Comparison of ENCODE assay signal across 8 cellular contexts in genomic region chr1:31930827-31931226, GRCh38. TPM values are rescaled to one million over a fixed set of nuclear protein-coding genes. Genes with fewer than 3 reads are reported as not detected.
A peak's percentile ranks its signal among the peaks of the same experiment; 100 is the strongest.
DNase-seq lines count a peak whose midpoint lies in the region; ATAC-seq and TF ChIP-seq lines count a peak whose summit lies in the region.

No MANE protein-coding gene starts in this region.

- H3K9me2 ChIP-seq in Karpas-422 (replicated peaks; ENCODE audit: insufficient read depth, low read length), result no peaks in the 10 kb centered on the region

- peak overlapping the region; percentile 55 for H3K4me3 Mint-ChIP-seq in Calu3 (ENCODE audit: low read depth, unreplicated experiment)
- no peak overlapping the region for H3K4me3 Mint-ChIP-seq in osteocyte (ENCODE audit: unreplicated experiment)

- H3K4me1 ChIP-seq in Karpas-422 (ENCODE audit: low read length) (peaks cover 96% of the 10 kb centered on the region), aorta (ENCODE audit: control insufficient read depth in 1 of 2, insufficient read depth in 2 of 2, low read length in 2 of 2) (peaks cover 2 to 5% of the 10 kb centered on the region in 2 donors)

- peaks cover 52% of the 10 kb centered on the region for H4K20me1 ChIP-seq in Karpas-422 (ENCODE audit: insufficient read depth, low read depth, low read length)

- H3K27me3 Mint-ChIP-seq in Calu3 (ENCODE audit: unreplicated experiment) (no peaks in the 10 kb centered on the region), osteocyte (ENCODE audit: unreplicated experiment) (no peaks in the 10 kb centered on the region)

- H3K36me3 Mint-ChIP-seq in Calu3 (ENCODE audit: insufficient read depth, unreplicated experiment) (peaks cover 69% of the 10 kb centered on the region), osteocyte (ENCODE audit: unreplicated experiment) (no peaks in the 10 kb centered on the region)

- H3K4me1 Mint-ChIP-seq in Calu3 (ENCODE audit: low read depth, unreplicated experiment) (peaks cover 67% of the 10 kb centered on the region), osteocyte (ENCODE audit: unreplicated experiment) (peaks cover 84% of the 10 kb centered on the region)

- H3K4me2 ChIP-seq in Karpas-422 (ENCODE audit: low read depth, low read length, poor library complexity, severe bottlenecking), result peak overlapping the region; percentile 95

- CTCF ChIA-PET in Calu3 (lab: Charles Lee), result interaction anchor here (1.0 kb wide), 1 partner anchor 9 kb away, joined by 3 read pairs; no protein-coding TSS in a partner anchor

- H2AFZ ChIP-seq in Karpas-422 (ENCODE audit: low read length), result no peak overlapping the region

- no peaks in the 10 kb centered on the region for H3K27me3 ChIP-seq in Karpas-422 (ENCODE audit: low read length)
- no peaks in the 10 kb centered on the region for H3K27me3 ChIP-seq in aorta (ENCODE audit: control insufficient read depth in 1 of 2, insufficient read depth in 2 of 2, low read length in 1 of 2)

- ATAC-seq in aorta (ENCODE audit: low FRiP score), result no peak

- 23 to 31% methylated on average over 4 of the region's 4 CpGs for WGBS in aorta, 2 donors

- H3K9me3 ChIP-seq in Karpas-422 (ENCODE audit: low read length), result no peaks in the 10 kb centered on the region
- no peaks in the 10 kb centered on the region for H3K9me3 ChIP-seq in aorta (ENCODE audit: control insufficient read depth, low read length)

- no peak for DNase-seq in Calu3
- no peak for DNase-seq in Karpas-422
- no peak for DNase-seq in caudate nucleus (lab: John Stamatoyannopoulos, UW)
- DNase-seq in osteocyte (ENCODE audit: extremely low spot score, unreplicated experiment), result no peak
- no peak for DNase-seq in aorta
- DNase-seq in DMS114 treated with DMSO at 0.1 percent for 48 hours (lab: John Stamatoyannopoulos, UW; ENCODE audit: unreplicated experiment), result no peak
- DNase-seq in posterior cingulate gyrus, result no peak
- DNase-seq in foreskin fibroblast, result no peak

- no peak overlapping the region for H3K4me3 ChIP-seq in Karpas-422 (ENCODE audit: low read length)
- H3K4me3 ChIP-seq in aorta (ENCODE audit: low read length in 2 of 2), result no peak overlapping the region
- H3K4me3 ChIP-seq in foreskin fibroblast (ENCODE audit: low read depth in 1 of 2, low read length in 2 of 2), result no peak overlapping the region

- H3K27ac ChIP-seq in Karpas-422 (ENCODE audit: low read length) (peak overlapping the region; percentile 65), caudate nucleus (ENCODE audit: low read depth, low read length) (peak overlapping the region; percentile 33), aorta (ENCODE audit: low read depth in 1 of 2, low read length in 2 of 2) (no peak overlapping the region)

- intact Hi-C loops in Calu3 (cut with micrococcal nuclease; ENCODE audit: unreplicated experiment) (loop anchor here (10.0 kb wide), 1 partner anchor 356 kb away; the partner anchor contains the start of gene TINAGL1), aorta (cut with DNase I) (no loop called here), posterior cingulate gyrus (cut with DNase I) (loop anchor here (10.0 kb wide), 2 partner anchors 86 to 136 kb away; no protein-coding TSS in a partner anchor)

- H3K79me2 ChIP-seq in Karpas-422 (ENCODE audit: low read length), result peaks cover 98% of the 10 kb centered on the region

- no peaks in the 10 kb centered on the region for H3K9me3 Mint-ChIP-seq in Calu3 (ENCODE audit: low read depth, unreplicated experiment)
- H3K9me3 Mint-ChIP-seq in osteocyte (ENCODE audit: unreplicated experiment), result no peaks in the 10 kb centered on the region

- BruUV-seq in Calu3 (replicated peaks; lab: Mats Ljungman, UMichigan), result no TSS peak

- no peak for TF ChIP-seq CTCF in Calu3 (IDR thresholded peaks at IDR 0.05; ENCODE audit: unreplicated experiment)
- no peak for TF ChIP-seq CTCF in osteocyte (IDR thresholded peaks at IDR 0.05)
- TF ChIP-seq CTCF in foreskin fibroblast (IDR thresholded peaks at IDR 0.05; ENCODE audit: low read depth, low read length), result no peak

- no peaks in the 10 kb centered on the region; the same call in 1 of the 2 replicates for H3K36me3 ChIP-seq in Karpas-422 (ENCODE audit: insufficient read depth, low read length)
- no peaks in the 10 kb centered on the region for H3K36me3 ChIP-seq in aorta (ENCODE audit: control insufficient read depth in 1 of 2, insufficient read depth in 2 of 2, low read length in 1 of 2)

- no peak overlapping the region for H3K9ac ChIP-seq in Karpas-422 (ENCODE audit: low read length)

- H3K27ac Mint-ChIP-seq in Calu3 (ENCODE audit: unreplicated experiment), result peak overlapping the region; percentile 53
- H3K27ac Mint-ChIP-seq in osteocyte (ENCODE audit: unreplicated experiment), result peak overlapping the region; percentile 74

RNA-seq across cellular contexts. Expression of gene PTP4A2, which starts 7.3 kb away (rescaled TPM):
- total RNA-seq in Calu3 (2022) (337 and 366 TPM in 2 replicates), osteocyte (142 and 157 TPM in 2 replicates), aorta (100 to 1,000 TPM; 230 to 244 TPM)
- 215 and 401 TPM in 2 replicates for total RNA-seq in Karpas-422 (2014; rRNA removed; shearing (Covaris generic); ENCODE audit: low replicate concordance)
- 100 to 1,000 TPM in 1 of 2 donors, 10 to 100 TPM in 1; 72.0 to 147 TPM for polyA plus RNA-seq in aorta

Comparison
In these comparisons a context has a peak if more than half of its experiments do, and no peak if none do; other contexts are left out.
1. H3K27ac ChIP-seq: peak in Karpas-422 (single experiment) and caudate nucleus (single experiment); none in aorta (0 of 2).
2. intact Hi-C loops: an anchor here in Calu3 (10.0 kb wide) and posterior cingulate gyrus (10.0 kb wide); none called in aorta.